In genomic region chr4:47065099-47065498, GRCh38 we compare ENCODE assay signal across 15 cellular contexts. TPM values are rescaled to one million over a fixed set of nuclear protein-coding genes. Genes with fewer than 3 reads are reported as not detected.
DNase-seq lines count a peak whose midpoint lies in the region; ATAC-seq and TF ChIP-seq lines count a peak whose summit lies in the region.
"Had no signal": no experiment of that assay in that cellular context is flagged by ENCODE, and none has a peak within 500 bp of the region (broad histone marks: within the 10 kb centered on the region; RNA-seq: fewer than 3 reads in every experiment).

No MANE protein-coding gene starts in this region.

- intact Hi-C loops in dorsolateral prefrontal cortex (cut with DNase I), result no loop called here

- DNase-seq in RPMI7951 (ENCODE audit: low read depth) (peak; percentile 2), dorsolateral prefrontal cortex (no peak), superior temporal gyrus (ENCODE audit: extremely low spot score) (peak; percentile 71), omental fat pad (ENCODE audit: low spot score) (no peak)
- DNase-seq: H7; NCI-H1417; NCI-H187 treated with DMSO at 0.1 percent for 48 hours; NCI-H2171; NK-92 treated with Interleukin-12 subunit alpha and Interleukin-12 subunit beta, amount 100 ng/mL, for 24 hours; OCI-M1; RPMI8226 had no signal

- TF ChIP-seq CTCF in dorsolateral prefrontal cortex (IDR thresholded peaks at IDR 0.05 in 54 of 56, conservative IDR thresholded peaks at IDR 0.05 in 2 of 56; ENCODE audit: low read depth in 1 of 56, partially characterized antibody in 56 of 56) (no peak), omental fat pad (IDR thresholded peaks at IDR 0.05) (no peak)

- H3K27ac ChIP-seq in dorsolateral prefrontal cortex (peak overlapping the region in 36 of 59 donors; percentile 1 to 79 (median 50)), layer of hippocampus (ENCODE audit: low read depth, low read length) (peak overlapping the region; percentile 44)
- H3K27ac ChIP-seq: HL-60 had no signal

- H3K27me3 ChIP-seq in dorsolateral prefrontal cortex (no peaks in the 10 kb centered on the region), layer of hippocampus (ENCODE audit: control insufficient read depth, insufficient read depth, low read length) (no peaks in the 10 kb centered on the region)

- no peak overlapping the region for H3K4me3 ChIP-seq in dorsolateral prefrontal cortex

- ATAC-seq in omental fat pad (ENCODE audit: low FRiP score), result no peak
- ATAC-seq in HG03139 (IDR thresholded peaks at IDR 0.05; ENCODE audit: unreplicated experiment), result no peak
- no peak for ATAC-seq in GM19395 (IDR thresholded peaks at IDR 0.05; ENCODE audit: unreplicated experiment)

RNA-seq across cellular contexts. Expression of gene GABRB1, which starts 33.7 kb away (rescaled TPM):
- not detected in 2 replicates for total RNA-seq in RPMI7951 (2014; rRNA removed; shearing (Covaris generic))
- total RNA-seq in dorsolateral prefrontal cortex (100 to 1,000 TPM in 50 of 120 experiments, 10 to 100 TPM in 70; 34.7 to 138 (median 95.9) TPM), omental fat pad (under 1 TPM in 1 of 4 donors, not detected in 3; 0.28 TPM)

Comparison
In these comparisons a context has a peak if more than half of its experiments do, and no peak if none do; other contexts are left out.
1. DNase-seq: peak in RPMI7951 (single experiment) and superior temporal gyrus (single experiment); none in dorsolateral prefrontal cortex (0 of 10) and omental fat pad (single experiment).
2. RNA of gene GABRB1, which starts 33.7 kb away (total RNA-seq): 34.7 to 138 TPM in dorsolateral prefrontal cortex; not detected in RPMI7951 and 0.28 TPM in omental fat pad; every median in the first group is over 10 times any median in the second.